Comparison of ENCODE assay signal across 7 cellular contexts in genomic region chr12:68746572-68747180, GRCh38. TPM values are rescaled to one million over a fixed set of nuclear protein-coding genes. Genes with fewer than 3 reads are reported as not detected.
DNase-seq lines count a peak whose midpoint lies in the region; ATAC-seq, FAIRE-seq and TF ChIP-seq lines count a peak whose summit lies in the region.

No MANE protein-coding gene starts in this region.

- H3K27me3 ChIP-seq in WERI-Rb-1 (ENCODE audit: insufficient read depth, low read depth, severe bottlenecking): no peaks in the 10 kb centered on the region

- no peaks in the 10 kb centered on the region for H3K4me1 ChIP-seq in kidney (ENCODE audit: control insufficient read depth in 1 of 2, insufficient read depth in 1 of 2, low read depth in 1 of 2, low read length in 2 of 2)

- peak; percentile 22 for DNase-seq in MV-4-11 (lab: John Stamatoyannopoulos, UW)
- DNase-seq in WERI-Rb-1: peak; percentile 39
- peak; percentile 59 for DNase-seq in cerebellar cortex (ENCODE audit: low spot score)
- peak; percentile 84 for DNase-seq in kidney
- DNase-seq in stimulated activated CD4-positive, alpha-beta T cell treated with anti-CD3 and anti-CD28 coated beads, Interleukin-12 subunit alpha, Interleukin-12 subunit beta, amount 100 ng/mL, for 4 hours: peak; percentile 8

- H3K9ac ChIP-seq in kidney (ENCODE audit: low read length in 2 of 2): peak overlapping the region; percentile 38 to 79

- H3K4me3 ChIP-seq in WERI-Rb-1 (ENCODE audit: low read depth, low read length) (peak overlapping the region; percentile 70), kidney (ENCODE audit: low read length in 2 of 2) (peak overlapping the region; percentile 84 to 89)

- H3K27ac ChIP-seq in WERI-Rb-1 (peak overlapping the region; percentile 72), kidney (ENCODE audit: low read depth in 2 of 2, low read length in 2 of 2) (peak overlapping the region; percentile 18 to 37)

- FAIRE-seq in kidney (lab: Jason Lieb, UNC): no peak

- H3K9me3 ChIP-seq in WERI-Rb-1 (ENCODE audit: severe bottlenecking) (no peaks in the 10 kb centered on the region), kidney (ENCODE audit: control insufficient read depth in 1 of 2, low read length in 2 of 2) (no peaks in the 10 kb centered on the region)

- H3K36me3 ChIP-seq in WERI-Rb-1 (peaks cover 20% of the 10 kb centered on the region), kidney (ENCODE audit: control insufficient read depth in 1 of 2, insufficient read depth in 2 of 2, low read length in 2 of 2) (no peaks in the 10 kb centered on the region)

- TF ChIP-seq CTCF in WERI-Rb-1 (IDR thresholded peaks at IDR 0.05; ENCODE audit: low read depth, low read length) (no peak), kidney (IDR thresholded peaks at IDR 0.05; ENCODE audit: borderline replicate concordance, extremely low read depth, insufficient read depth) (no peak)

- intact Hi-C loops in kidney (cut with DNase I): no loop called here

- ATAC-seq in GM18498 (IDR thresholded peaks at IDR 0.05; ENCODE audit: unreplicated experiment) (peak; percentile 32), HG02588 (IDR thresholded peaks at IDR 0.05; ENCODE audit: unreplicated experiment) (peak; percentile 29)

RNA-seq across cellular contexts. Expression of gene SLC35E3, which starts 0.7 kb away (rescaled TPM):
- 8.7 TPM for total RNA-seq in kidney
- polyA plus RNA-seq in kidney (ENCODE audit: insufficient read depth, low read depth, low replicate concordance): 7.7 TPM

RNA-seq across cellular contexts. Expression of gene NUP107, which starts 59.9 kb away (rescaled TPM):
- total RNA-seq in kidney: 34.4 TPM
- 10.6 TPM for polyA plus RNA-seq in kidney (ENCODE audit: insufficient read depth, low read depth, low replicate concordance)

Comparison
In these comparisons a context has a peak if more than half of its experiments do, and no peak if none do; other contexts are left out.
1. Peak in every context shown above with its lines: DNase-seq, ATAC-seq, H3K4me3 ChIP-seq and H3K27ac ChIP-seq.
2. DNase-seq: peak in every context shown above with its lines; median percentile 84 in kidney; 59 in cerebellar cortex; 39 in WERI-Rb-1; 22 in MV-4-11; 8 in stimulated activated CD4-positive, alpha-beta T cell treated with anti-CD3 and anti-CD28 coated beads, Interleukin-12 subunit alpha, Interleukin-12 subunit beta, amount 100 ng/mL, for 4 hours.